Comparison of ENCODE assay signal across 1 cellular context in the genomic region with DNA sequence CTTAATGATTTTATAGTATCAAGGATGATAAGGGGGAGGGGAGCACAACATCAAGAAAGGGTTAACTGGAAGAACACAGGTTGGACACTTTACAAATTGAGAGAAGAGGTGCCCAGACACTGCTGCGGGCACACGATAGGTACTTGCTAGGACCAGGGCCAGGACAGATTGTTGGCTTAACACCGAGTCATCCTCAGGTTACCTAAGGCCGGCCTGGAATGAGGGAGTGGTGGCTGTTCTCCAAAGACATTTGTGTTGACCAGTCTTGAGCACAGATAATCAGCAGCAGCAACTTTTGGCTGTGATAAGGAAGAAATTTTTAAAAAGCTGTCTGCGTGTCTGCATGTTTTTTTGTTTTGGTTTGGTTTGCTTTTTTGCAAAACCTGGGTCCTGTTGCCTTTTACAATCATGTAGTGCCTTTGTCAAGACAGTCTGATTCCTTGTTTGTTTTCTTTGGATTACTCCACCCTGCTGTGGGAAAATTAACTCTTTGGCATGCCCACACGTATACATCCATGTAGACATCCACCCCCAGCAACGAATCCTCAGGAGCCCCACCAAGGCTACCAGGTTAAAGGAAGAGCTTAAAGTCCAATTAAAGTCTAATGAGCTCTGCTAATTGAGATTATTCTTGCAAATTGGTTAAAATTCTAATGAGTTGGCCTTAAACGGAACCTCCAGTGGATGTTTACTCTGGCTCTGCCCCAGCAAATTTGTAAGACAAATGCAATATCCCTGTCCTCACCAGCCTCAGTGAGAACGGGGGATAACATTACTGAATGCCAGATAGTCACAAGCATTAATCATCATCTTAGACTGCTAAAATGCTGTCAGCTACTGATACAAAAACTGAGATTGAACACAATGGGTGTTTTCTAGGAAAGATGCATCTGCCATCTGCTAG.
TF ChIP-seq lines count a peak whose summit lies in the region.

No MANE protein-coding gene starts in this region.

TF ChIP-seq in HCT116, 20 proteins besides CTCF, POLR2A, EP300 and RAD21:
- TF ChIP-seq ZBTB33 (IDR thresholded peaks at IDR 0.05; ENCODE audit: extremely low read depth, insufficient replicate concordance, low read length), result no peak
- TF ChIP-seq CEBPB (IDR thresholded peaks at IDR 0.05; ENCODE audit: low read depth), result 0 out of 2 replicates have a peak, but pooled peaks have one; percentile 17
- no peak for TF ChIP-seq JUND (IDR thresholded peaks at IDR 0.05)
- no peak for TF ChIP-seq TCF7L2 (IDR thresholded peaks at IDR 0.05; ENCODE audit: borderline replicate concordance, extremely low read depth, insufficient read depth, insufficient read length)
- no peak for TF ChIP-seq ZNF274 (IDR thresholded peaks at IDR 0.05; ENCODE audit: low read depth, low read length)
- TF ChIP-seq, protein P1, sequence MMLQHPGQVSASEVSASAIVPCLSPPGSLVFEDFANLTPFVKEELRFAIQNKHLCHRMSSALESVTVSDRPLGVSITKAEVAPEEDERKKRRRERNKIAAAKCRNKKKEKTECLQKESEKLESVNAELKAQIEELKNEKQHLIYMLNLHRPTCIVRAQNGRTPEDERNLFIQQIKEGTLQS (IDR thresholded peaks at IDR 0.05), result no peak
TF ChIP-seq in HCT116: peak in this region for 1.
